In genomic region chr15:88655103-88655553, GRCh38 we compare ENCODE assay signal across 21 cellular contexts. TPM values are rescaled to one million over a fixed set of nuclear protein-coding genes. Genes with fewer than 3 reads are reported as not detected.
A peak's percentile ranks its signal among the peaks of the same experiment; 100 is the strongest.
DNase-seq lines count a peak whose midpoint lies in the region; ATAC-seq, FAIRE-seq and TF ChIP-seq lines count a peak whose summit lies in the region.
"Had no signal": no experiment of that assay in that cellular context is flagged by ENCODE, and none has a peak within 500 bp of the region (broad histone marks: within the 10 kb centered on the region; RNA-seq: fewer than 3 reads in every experiment).

No MANE protein-coding gene starts in this region.

- H3F3A ChIP-seq in DOHH2 (ENCODE audit: control insufficient read depth, insufficient read depth), result peaks cover 27% of the 10 kb centered on the region

- no peak overlapping the region for H3K27ac ChIP-seq in CD4-positive, alpha-beta T cell (ENCODE audit: low read depth, low read length)
- H3K27ac ChIP-seq in DOHH2 (ENCODE audit: low read depth, low read length), result peak overlapping the region; percentile 65; the same call in 1 of the 2 replicates
- H3K27ac ChIP-seq in GM12878 (ENCODE audit: control insufficient read depth, insufficient read depth), result no peak overlapping the region

- no peak for DNase-seq in CD4-positive, alpha-beta T cell
- DNase-seq in GM12878 (ENCODE audit: low read depth, low spot score) (no peak), osteocyte (ENCODE audit: extremely low spot score, unreplicated experiment) (peak; percentile 79), hippocampal formation (lab: John Stamatoyannopoulos, UW) (no peak), CD1c-positive myeloid dendritic cell (ENCODE audit: extremely low spot score) (no peak), NCI-H226 (no peak)
- DNase-seq: activated effector memory CD4-positive, alpha-beta T cell treated with anti-CD3 and anti-CD28 coated beads, Interleukin-2, amount 50 U/mL, for 16 hours; amniotic stem cell; COR-L47; cortex of kidney; DMS79; glutamatergic neuron; KG1; mesendoderm; natural killer cell; NCI-H146; NCI-H2171; NCI-H526 treated with DMSO at 0.1 percent for 48 hours; T-helper 9 cell had no signal

- no peak for FAIRE-seq in GM12878 (lab: Jason Lieb, UNC)
- FAIRE-seq: endothelial cell of umbilical vein had no signal

- intact Hi-C loops in CD4-positive, alpha-beta T cell (cut with DNase I, micrococcal nuclease), result no loop called here
- intact Hi-C loops in GM12878 (cut with micrococcal nuclease; ENCODE audit: unreplicated experiment), result no loop called here

- no peak for ATAC-seq in CD4-positive, alpha-beta T cell (ENCODE audit: poor library complexity)
- ATAC-seq in GM12878, result no peak
- ATAC-seq: natural killer cell had no signal

- no peak for TF ChIP-seq CTCF in CD4-positive, alpha-beta T cell (IDR thresholded peaks at IDR 0.05)
- TF ChIP-seq CTCF in DOHH2 (IDR thresholded peaks at IDR 0.05; ENCODE audit: low read depth, low read length, poor library complexity, severe bottlenecking) (no peak), GM12878 (IDR thresholded peaks at IDR 0.05 in 2 of 3, conservative IDR thresholded peaks at IDR 0.05 in 1 of 3; ENCODE audit: control insufficient read depth in 2 of 3, extremely low read depth in 1 of 3, insufficient read depth in 1 of 3, low read depth in 3 of 3, low read length in 3 of 3) (no peak), osteocyte (IDR thresholded peaks at IDR 0.05) (no peak)

- WGBS in GM12878 (ENCODE audit: insufficient coverage, insufficient replicate concordance, low lambda C conversion rate, missing lambda C conversion rate), result 95% methylated on average over 14 of the region's 14 CpGs

- TF ChIP-seq EP300 in GM12878 (IDR thresholded peaks at IDR 0.05; ENCODE audit: borderline replicate concordance in 1 of 2, control insufficient read depth in 1 of 2, low read depth in 2 of 2, low read length in 2 of 2), result no peak

- CTCF ChIA-PET in CD4-positive, alpha-beta T cell (lab: Charles Lee), result interaction anchor here (1.0 to 3.6 kb wide), 3 partner anchors 17 to 250 kb away, joined by 3 to 18 read pairs (median 4); partner anchors contain the start of gene ISG20
- CTCF ChIA-PET in GM12878 (lab: Yijun Ruan, JAX), result interaction anchor here (1.2 to 5.8 kb wide), 3 partner anchors 9 to 33 kb away, joined by 3 to 61 read pairs (median 3); no protein-coding TSS in a partner anchor

- H3K9ac ChIP-seq in GM12878 (ENCODE audit: control insufficient read depth, insufficient read depth, low read length), result no peak overlapping the region

- H3K27me3 ChIP-seq in CD4-positive, alpha-beta T cell (ENCODE audit: control insufficient read depth, insufficient read depth, low read length), result no peaks in the 10 kb centered on the region
- H3K27me3 ChIP-seq in DOHH2 (ENCODE audit: control insufficient read depth, low read length) (no peaks in the 10 kb centered on the region), GM12878 (replicated peaks in 1 of 2; ENCODE audit: control insufficient read depth in 2 of 2, insufficient read depth in 2 of 2, low read length in 1 of 2) (no peaks in the 10 kb centered on the region)

- H3K4me1 ChIP-seq in DOHH2 (ENCODE audit: control insufficient read depth, low read length) (peaks cover 70% of the 10 kb centered on the region), GM12878 (ENCODE audit: control insufficient read depth, insufficient read depth, low read length) (peaks cover 18% of the 10 kb centered on the region)

- H3K79me2 ChIP-seq in DOHH2 (ENCODE audit: control insufficient read depth, low read length), result peaks cover 2% of the 10 kb centered on the region
- H3K79me2 ChIP-seq in GM12878 (ENCODE audit: control insufficient read depth, insufficient read depth, low read length), result no peaks in the 10 kb centered on the region

- H3K9me3 Mint-ChIP-seq in CD4-positive, alpha-beta T cell, result no peaks in the 10 kb centered on the region
- H3K9me3 Mint-ChIP-seq in osteocyte (ENCODE audit: unreplicated experiment), result no peaks in the 10 kb centered on the region
- H3K9me3 Mint-ChIP-seq: natural killer cell had no signal

- peaks cover 42% of the 10 kb centered on the region for H3K36me3 ChIP-seq in DOHH2 (ENCODE audit: control insufficient read depth, low read length)
- H3K36me3 ChIP-seq in GM12878 (ENCODE audit: control insufficient read depth in 2 of 2, insufficient read depth in 2 of 2, low read length in 1 of 2), result peaks cover 0 to 11% of the 10 kb centered on the region in 2 experiments; a peak in 3 of 4 replicates

- peak overlapping the region; percentile 93 for H3K27ac Mint-ChIP-seq in CD4-positive, alpha-beta T cell
- no peak overlapping the region for H3K27ac Mint-ChIP-seq in osteocyte (ENCODE audit: unreplicated experiment)

- peaks cover 84% of the 10 kb centered on the region for H3K4me1 Mint-ChIP-seq in CD4-positive, alpha-beta T cell (ENCODE audit: low read depth)
- peaks cover 27% of the 10 kb centered on the region for H3K4me1 Mint-ChIP-seq in osteocyte (ENCODE audit: unreplicated experiment)

- no peak overlapping the region for H3K4me2 ChIP-seq in DOHH2 (ENCODE audit: low read length)
- no peak overlapping the region for H3K4me2 ChIP-seq in GM12878 (ENCODE audit: control insufficient read depth, insufficient read depth)

- H2AFZ ChIP-seq in GM12878 (ENCODE audit: control insufficient read depth, low read depth, low read length), result no peak overlapping the region

- in situ Hi-C loops in GM12878 (cut with MboI), result no loop called here

- peak; percentile 50 for TF ChIP-seq POLR2A in GM12878 (IDR thresholded peaks at IDR 0.05; ENCODE audit: low read depth, low read length)

- SMC1A ChIA-PET in GM12878 (lab: Charles Lee; ENCODE audit: uncharacterized antibody, unreplicated experiment), result interaction anchor here (2.1 to 4.9 kb wide), 2 partner anchors 31 to 33 kb away, joined by 7 to 37 read pairs; no protein-coding TSS in a partner anchor

- H3K9me3 ChIP-seq in CD4-positive, alpha-beta T cell (ENCODE audit: control insufficient read depth, low read length), result no peaks in the 10 kb centered on the region
- H3K9me3 ChIP-seq in DOHH2 (ENCODE audit: control insufficient read depth, insufficient read depth, low read length) (no peaks in the 10 kb centered on the region), GM12878 (replicated peaks; ENCODE audit: control insufficient read depth, insufficient read depth, low read length) (no peaks in the 10 kb centered on the region)

- RAD21 ChIA-PET in GM12878 (lab: Charles Lee; ENCODE audit: unreplicated experiment), result interaction anchor here (4.2 kb wide), 1 partner anchor 30 kb away, joined by 40 read pairs; no protein-coding TSS in a partner anchor

- no TSS peak for BruUV-seq in GM12878 (replicated peaks; lab: Mats Ljungman, UMichigan)

- no peaks in the 10 kb centered on the region for H3K27me3 Mint-ChIP-seq in CD4-positive, alpha-beta T cell
- H3K27me3 Mint-ChIP-seq in osteocyte (ENCODE audit: unreplicated experiment), result no peaks in the 10 kb centered on the region

- H3K4me3 ChIP-seq in DOHH2 (ENCODE audit: low read length) (no peak overlapping the region), GM12878 (no peak overlapping the region)

- H4K20me1 ChIP-seq in DOHH2 (ENCODE audit: control insufficient read depth, insufficient read depth, low read depth, low read length) (no peaks in the 10 kb centered on the region), GM12878 (ENCODE audit: control insufficient read depth, insufficient read depth) (no peaks in the 10 kb centered on the region)

- H3K4me3 Mint-ChIP-seq in CD4-positive, alpha-beta T cell, result peak overlapping the region; percentile 54
- H3K4me3 Mint-ChIP-seq in osteocyte (ENCODE audit: unreplicated experiment), result no peak overlapping the region
- H3K4me3 Mint-ChIP-seq: natural killer cell had no signal

- no peak for TF ChIP-seq RAD21 in GM12878 (IDR thresholded peaks at IDR 0.05; ENCODE audit: insufficient read depth, low read depth, low read length)

- H3K36me3 Mint-ChIP-seq in CD4-positive, alpha-beta T cell (ENCODE audit: low read depth), result peaks cover 36% of the 10 kb centered on the region
- no peaks in the 10 kb centered on the region for H3K36me3 Mint-ChIP-seq in osteocyte (ENCODE audit: unreplicated experiment)
- H3K36me3 Mint-ChIP-seq: natural killer cell had no signal

- no peaks in the 10 kb centered on the region for H3K9me2 ChIP-seq in DOHH2 (replicated peaks; ENCODE audit: control insufficient read depth, low read length)

- POLR2A ChIA-PET in CD4-positive, alpha-beta T cell (lab: Charles Lee), result interaction anchor here (0.7 to 6.4 kb wide), 4 partner anchors 20 to 242 kb away, joined by 3 to 83 read pairs (median 26); partner anchors contain the start of gene AEN
- POLR2A ChIA-PET in GM12878 (lab: Charles Lee), result no interaction called here

RNA-seq across cellular contexts. Expression of gene ISG20, which starts 16.3 kb away (rescaled TPM):
- 100 to 1,000 TPM; 152 to 157 TPM for total RNA-seq in CD4-positive, alpha-beta T cell
- 14.5 and 16.0 TPM in 2 replicates for total RNA-seq in GM12878 (2013; cell fraction: nucleolus; rRNA removed)
- 210 and 228 TPM in 2 replicates for total RNA-seq in GM12878 (2014; rRNA removed)
- total RNA-seq in GM12878 (2014; rRNA removed; fragmentation: Illumina TruSeq; extraction: Trizol), result 48.5 and 53.8 TPM in 2 replicates
- 76.5 and 90.2 TPM in 2 replicates for total RNA-seq in GM12878 (2021)
- polyA plus RNA-seq in GM12878 (2011; ENCODE audit: low read depth), result 45.4 TPM
- polyA plus RNA-seq in GM12878 (2011; rRNA removed), result 46.6 and 182 TPM in 2 replicates
- polyA plus RNA-seq in GM12878 (2011; cell fraction: cytosol; rRNA removed), result 210 and 386 TPM in 2 replicates
- polyA plus RNA-seq in GM12878 (2011; cell fraction: nucleus; rRNA removed), result 219 and 271 TPM in 2 replicates
- 145 and 222 TPM in 2 replicates for polyA plus RNA-seq in GM12878 (2012)
- polyA plus RNA-seq in GM12878 (2014; fragmentation: Illumina TruSeq; extraction: Trizol), result 3.5 and 23.4 TPM in 2 replicates
- polyA plus RNA-seq in GM12878 (2014; fragmentation: Nextera tagmentation; extraction: Ambion mirVana), result 10 to 100 TPM; 49.6 to 92.9 TPM
- 177 and 251 TPM in 2 replicates for polyA plus RNA-seq in GM12878 (2014; rRNA removed)
- polyA plus RNA-seq in GM12878 (2016; fragmentation: Nextera tagmentation; extraction: Ambion mirVana), result 10 to 100 TPM; 80.7 to 91.1 TPM
- polyA minus RNA-seq in GM12878 (2011; rRNA and poly(A)+ RNA removed), result 49.6 and 80.3 TPM in 2 replicates
- polyA minus RNA-seq in GM12878 (2011; cell fraction: cytosol; rRNA and poly(A)+ RNA removed), result 44.1 and 44.6 TPM in 2 replicates
- polyA minus RNA-seq in GM12878 (2011; cell fraction: nucleus; rRNA and poly(A)+ RNA removed), result 38.3 and 60.6 TPM in 2 replicates
- 8.4 and 10.2 TPM in 2 replicates for total RNA-seq in osteocyte

RNA-seq across cellular contexts. Expression of gene AEN, which starts 34.0 kb away (rescaled TPM):
- 10 to 100 TPM; 40.7 to 43.7 TPM for total RNA-seq in CD4-positive, alpha-beta T cell
- 74.1 and 86.4 TPM in 2 replicates for total RNA-seq in GM12878 (2013; cell fraction: nucleolus; rRNA removed)
- total RNA-seq in GM12878 (2014; rRNA removed), result 76.0 and 81.2 TPM in 2 replicates
- 39.9 and 44.5 TPM in 2 replicates for total RNA-seq in GM12878 (2014; rRNA removed; fragmentation: Illumina TruSeq; extraction: Trizol)
- total RNA-seq in GM12878 (2021), result 67.2 and 74.4 TPM in 2 replicates
- polyA plus RNA-seq in GM12878 (2011; ENCODE audit: low read depth), result 14.7 TPM
- 32.5 and 44.7 TPM in 2 replicates for polyA plus RNA-seq in GM12878 (2011; rRNA removed)
- 46.2 and 62.0 TPM in 2 replicates for polyA plus RNA-seq in GM12878 (2011; cell fraction: cytosol; rRNA removed)
- polyA plus RNA-seq in GM12878 (2011; cell fraction: nucleus; rRNA removed), result 106 and 115 TPM in 2 replicates
- polyA plus RNA-seq in GM12878 (2012), result 23.8 and 31.0 TPM in 2 replicates
- 25.8 and 33.5 TPM in 2 replicates for polyA plus RNA-seq in GM12878 (2014; fragmentation: Illumina TruSeq; extraction: Trizol)
- 10 to 100 TPM; 11.7 to 12.0 TPM for polyA plus RNA-seq in GM12878 (2014; fragmentation: Nextera tagmentation; extraction: Ambion mirVana)
- 62.8 and 66.1 TPM in 2 replicates for polyA plus RNA-seq in GM12878 (2014; rRNA removed)
- 10 to 100 TPM; 78.0 to 78.8 TPM for polyA plus RNA-seq in GM12878 (2016; fragmentation: Nextera tagmentation; extraction: Ambion mirVana)
- polyA minus RNA-seq in GM12878 (2011; rRNA and poly(A)+ RNA removed), result 57.4 and 84.3 TPM in 2 replicates
- polyA minus RNA-seq in GM12878 (2011; cell fraction: cytosol; rRNA and poly(A)+ RNA removed), result 23.4 and 24.8 TPM in 2 replicates
- 70.1 and 137 TPM in 2 replicates for polyA minus RNA-seq in GM12878 (2011; cell fraction: nucleus; rRNA and poly(A)+ RNA removed)
- 25.1 and 26.8 TPM in 2 replicates for total RNA-seq in osteocyte
